In the genomic region with DNA sequence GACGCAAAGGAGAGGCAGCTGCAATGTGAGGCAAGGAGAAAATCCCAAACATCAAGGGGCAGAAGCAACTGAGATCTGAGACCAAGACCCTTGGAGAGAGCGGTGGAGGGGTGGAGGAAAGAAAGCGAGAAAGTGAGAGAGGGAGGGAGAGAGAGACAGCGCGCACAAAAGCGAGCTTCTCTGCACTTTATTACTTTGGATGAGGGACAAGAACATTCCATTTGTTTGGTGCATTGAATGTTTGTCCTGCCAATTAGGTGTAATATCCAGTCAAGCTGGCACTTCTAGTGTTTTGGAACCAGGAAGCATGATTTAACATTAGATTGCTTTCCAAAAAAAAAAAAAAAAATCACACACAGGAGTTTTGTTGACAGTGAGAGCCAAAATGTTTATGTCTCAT, we compare ENCODE assay signal across 8 cellular contexts. TPM values are rescaled to one million over a fixed set of nuclear protein-coding genes. Genes with fewer than 3 reads are reported as not detected.
A peak's percentile ranks its signal among the peaks of the same experiment; 100 is the strongest.
DNase-seq lines count a peak whose midpoint lies in the region; ATAC-seq and TF ChIP-seq lines count a peak whose summit lies in the region.

No MANE protein-coding gene starts in this region.

- H3K9me2 ChIP-seq in HCT116 (ENCODE audit: insufficient read depth) (no peaks in the 10 kb centered on the region), hepatocyte (replicated peaks; ENCODE audit: insufficient read depth) (no peaks in the 10 kb centered on the region)

- H3K27ac Mint-ChIP-seq in activated B cell treated with CpG ODN at 0.5 μM for 24 hours, result peak overlapping the region; percentile 98

- H3K9me3 Mint-ChIP-seq in activated B cell treated with CpG ODN at 0.5 μM for 24 hours, result no peaks in the 10 kb centered on the region

- H3K27me3 ChIP-seq in HCT116 (ENCODE audit: insufficient read depth, low read length) (no peaks in the 10 kb centered on the region), hepatocyte (no peaks in the 10 kb centered on the region)

- H3K4me1 ChIP-seq in HCT116 (ENCODE audit: control insufficient read depth in 1 of 2, insufficient read depth in 2 of 2, low read length in 2 of 2) (peaks cover 11 to 32% of the 10 kb centered on the region in 2 experiments; a peak in 3 of 4 replicates), hepatocyte (ENCODE audit: insufficient read depth) (peaks cover 24% of the 10 kb centered on the region)

- H3K9me3 ChIP-seq in HCT116 (ENCODE audit: control insufficient read depth in 1 of 2, insufficient read depth in 1 of 2, low read depth in 1 of 2, low read length in 2 of 2) (no peaks in the 10 kb centered on the region), hepatocyte (ENCODE audit: low read depth) (no peaks in the 10 kb centered on the region)

- H3K36me3 Mint-ChIP-seq in activated B cell treated with CpG ODN at 0.5 μM for 24 hours (ENCODE audit: low read depth), result peaks cover 16% of the 10 kb centered on the region

- peak overlapping the region; percentile 77 for H3K4me2 ChIP-seq in HCT116 (ENCODE audit: low read length)
- H3K4me2 ChIP-seq in hepatocyte, result peak overlapping the region; percentile 90

- no peaks in the 10 kb centered on the region for H3K36me3 ChIP-seq in HCT116 (ENCODE audit: control insufficient read depth in 1 of 2, insufficient read depth in 2 of 2, low read length in 2 of 2)
- no peaks in the 10 kb centered on the region for H3K36me3 ChIP-seq in hepatocyte (replicated peaks; ENCODE audit: insufficient read depth, low read depth)

- 8% methylated on average over 6 of the region's 6 CpGs for WGBS in hepatocyte (ENCODE audit: low lambda C conversion rate, missing lambda C conversion rate)

- peak overlapping the region; percentile 82 to 87 for H3K4me3 ChIP-seq in HCT116 (replicated peaks in 1 of 2; ENCODE audit: low read depth in 1 of 2, low read length in 2 of 2)
- peak overlapping the region; percentile 95 for H3K4me3 ChIP-seq in hepatocyte
- peak overlapping the region; percentile 91 to 97 (median 95) for H3K4me3 ChIP-seq in skin epidermis

- peaks cover 53% of the 10 kb centered on the region for H3K4me1 Mint-ChIP-seq in activated B cell treated with CpG ODN at 0.5 μM for 24 hours

- CTCF ChIA-PET in HCT116 (lab: Charles Lee), result no interaction called here
- CTCF ChIA-PET in activated B cell treated with CpG ODN at 0.5 μM for 24 hours (lab: Charles Lee), result interaction anchor here (0.7 kb wide), 1 partner anchor 559 kb away, joined by 4 read pairs; no protein-coding TSS in a partner anchor

- RAD21 ChIA-PET in HCT116 (lab: Charles Lee; ENCODE audit: low non-redundant PET in 1 of 2, low total read pairs in 2 of 2, uncharacterized antibody in 2 of 2, unreplicated experiment in 2 of 2), result no interaction called here

- TSS peak; percentile 40 for BruUV-seq in HCT116 (replicated peaks; lab: Mats Ljungman, UMichigan)

- H3K9ac ChIP-seq in HCT116 (ENCODE audit: low read length), result peak overlapping the region; percentile 80

- intact Hi-C loops in HCT116 (cut with micrococcal nuclease), result loop anchor here (5.0 kb wide), 1 partner anchor 39 kb away; no protein-coding TSS in a partner anchor
- intact Hi-C loops in activated B cell treated with CpG ODN at 0.5 μM for 24 hours (cut with micrococcal nuclease), result loop anchor here (2.0 to 5.0 kb wide), 5 partner anchors 145 to 1109 kb away; partner anchors contain the start of genes ARSK and SKIC3

- H4K20me1 ChIP-seq in HCT116 (ENCODE audit: insufficient read depth) (no peaks in the 10 kb centered on the region), hepatocyte (ENCODE audit: insufficient read depth, poor library complexity, severe bottlenecking) (no peaks in the 10 kb centered on the region)

- DNase-seq in HCT116 (ENCODE audit: low read depth, low spot score) (no peak), activated B cell treated with CpG ODN at 0.5 μM for 24 hours (no peak), hepatocyte (ENCODE audit: low spot score) (no peak), GM03348 (ENCODE audit: low spot score) (no peak)

- TF ChIP-seq CTCF in HCT116 (IDR thresholded peaks at IDR 0.05 in 2 of 3, conservative IDR thresholded peaks at IDR 0.05 in 1 of 3; ENCODE audit: borderline replicate concordance in 1 of 3, insufficient read depth in 1 of 3, low read depth in 2 of 3, low read length in 2 of 3), result no peak
- TF ChIP-seq CTCF in activated B cell treated with CpG ODN at 0.5 μM for 24 hours (IDR thresholded peaks at IDR 0.05), result no peak
- no peak for TF ChIP-seq CTCF in hepatocyte (IDR thresholded peaks at IDR 0.05; ENCODE audit: poor library complexity)

- H3K27ac ChIP-seq in HCT116 (ENCODE audit: low read depth, low read length), result no peak overlapping the region
- peak overlapping the region; percentile 94 for H3K27ac ChIP-seq in hepatocyte
- H3K27ac ChIP-seq in skin epidermis, result peak overlapping the region in 20 of 21 experiments; percentile 95 to 100 (median 99)

- POLR2A ChIA-PET in HCT116 (lab: Charles Lee) (no interaction called here), activated B cell treated with CpG ODN at 0.5 μM for 24 hours (lab: Charles Lee) (interaction anchor here (1.1 to 2.5 kb wide), 2 partner anchors 144 to 517 kb away, joined by 3 to 32 read pairs; partner anchors contain the start of gene ERAP1)

- H2AFZ ChIP-seq in HCT116 (ENCODE audit: low read depth, low read length, poor library complexity, severe bottlenecking) (no peak overlapping the region), hepatocyte (peak overlapping the region; percentile 65)

- no peaks in the 10 kb centered on the region for H3K27me3 Mint-ChIP-seq in activated B cell treated with CpG ODN at 0.5 μM for 24 hours

- H3K79me2 ChIP-seq in HCT116 (ENCODE audit: insufficient read depth, low read length) (peaks cover 24% of the 10 kb centered on the region), hepatocyte (peaks cover 51% of the 10 kb centered on the region)

- TF ChIP-seq RAD21 in HCT116 (IDR thresholded peaks at IDR 0.05; ENCODE audit: low read depth), result no peak

- no peak for TF ChIP-seq POLR2A in HCT116 (IDR thresholded peaks at IDR 0.05; ENCODE audit: borderline replicate concordance, extremely low read depth, insufficient read depth, insufficient read length)

- ATAC-seq in HCT116 (no peak), activated B cell treated with CpG ODN at 0.5 μM for 24 hours (ENCODE audit: low read depth) (no peak), HG02970 (IDR thresholded peaks at IDR 0.05; ENCODE audit: low FRiP score, unreplicated experiment) (no peak), HG03095 (IDR thresholded peaks at IDR 0.05; ENCODE audit: unreplicated experiment) (no peak), HG02678 (IDR thresholded peaks at IDR 0.05; ENCODE audit: unreplicated experiment) (no peak)

- H3K4me3 Mint-ChIP-seq in activated B cell treated with CpG ODN at 0.5 μM for 24 hours, result peak overlapping the region; percentile 98

TF ChIP-seq in HCT116, 20 proteins besides CTCF, POLR2A, EP300 and RAD21:
- TF ChIP-seq REST (IDR thresholded peaks at IDR 0.05; ENCODE audit: low read depth) (no peak), CEBPB (IDR thresholded peaks at IDR 0.05; ENCODE audit: low read depth) (no peak), EGR1 (IDR thresholded peaks at IDR 0.05; ENCODE audit: low read depth) (no peak), EZH2 (IDR thresholded peaks at IDR 0.05) (no peak), EZH2phosphoT487 (IDR thresholded peaks at IDR 0.05; ENCODE audit: borderline replicate concordance) (no peak), ZFX (IDR thresholded peaks at IDR 0.05) (no peak), SIN3A (IDR thresholded peaks at IDR 0.05; ENCODE audit: low read depth) (no peak), FOSL1 (IDR thresholded peaks at IDR 0.05; ENCODE audit: low read depth) (no peak), POLR2AphosphoS5 (IDR thresholded peaks at IDR 0.05; ENCODE audit: low read depth, low read length) (no peak), JUND (IDR thresholded peaks at IDR 0.05) (no peak)
- TF ChIP-seq, protein P1, sequence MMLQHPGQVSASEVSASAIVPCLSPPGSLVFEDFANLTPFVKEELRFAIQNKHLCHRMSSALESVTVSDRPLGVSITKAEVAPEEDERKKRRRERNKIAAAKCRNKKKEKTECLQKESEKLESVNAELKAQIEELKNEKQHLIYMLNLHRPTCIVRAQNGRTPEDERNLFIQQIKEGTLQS (IDR thresholded peaks at IDR 0.05), result no peak

RNA-seq across cellular contexts. Expression of gene CAST, which starts 1.4 kb away (rescaled TPM):
- total RNA-seq in HCT116 (2021; ENCODE audit: unreplicated experiment), result 142 TPM
- polyA plus RNA-seq in HCT116 (2012), result 65.3 and 82.7 TPM in 2 replicates
- total RNA-seq in activated B cell treated with CpG ODN at 0.5 μM for 24 hours, result 199 and 211 TPM in 2 replicates
- total RNA-seq in hepatocyte, result 177 and 195 TPM in 2 replicates
- polyA plus RNA-seq in hepatocyte, result 140 and 169 TPM in 2 replicates
